12 cellular contexts compared by ENCODE assay signal in the genomic region with DNA sequence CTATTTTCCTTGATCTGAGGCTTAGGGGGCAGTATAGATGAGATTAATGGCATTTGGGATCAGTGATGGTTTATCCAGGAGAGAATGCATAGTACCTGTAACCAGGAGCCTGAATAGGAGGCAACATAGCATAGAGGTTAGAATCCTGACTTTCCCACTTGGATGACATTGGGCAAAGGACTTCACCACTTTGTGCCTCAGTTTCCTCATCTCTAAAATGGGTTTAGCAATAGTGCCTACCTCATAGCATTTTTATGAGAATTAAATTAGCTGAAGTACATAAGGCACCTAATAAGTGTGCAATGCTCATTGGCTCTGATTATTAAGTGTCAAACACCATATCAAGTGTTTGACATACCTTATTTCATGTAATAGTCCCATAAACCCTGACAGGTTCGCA. TPM values are rescaled to one million over a fixed set of nuclear protein-coding genes. Genes with fewer than 3 reads are reported as not detected.
A peak's percentile ranks its signal among the peaks of the same experiment; 100 is the strongest.
DNase-seq lines count a peak whose midpoint lies in the region; ATAC-seq and TF ChIP-seq lines count a peak whose summit lies in the region.
"Had no signal": no experiment of that assay in that cellular context is flagged by ENCODE, and none has a peak within 500 bp of the region (broad histone marks: within the 10 kb centered on the region; RNA-seq: fewer than 3 reads in every experiment).

No MANE protein-coding gene starts in this region.

- POLR2A ChIA-PET in activated CD4-positive, alpha-beta T cell treated with anti-CD3 and anti-CD28 coated beads, Interleukin-2, amount 10 ng/mL, durations not matched to agents 7 days and 5 days (lab: Charles Lee): no interaction called here

- H3K9me3 ChIP-seq in T-helper 17 cell (ENCODE audit: control insufficient read depth, low read length, poor library complexity, severe bottlenecking): no peaks in the 10 kb centered on the region
- no peaks in the 10 kb centered on the region for H3K9me3 ChIP-seq in gastroesophageal sphincter

- no peaks in the 10 kb centered on the region for H3K27me3 ChIP-seq in gastroesophageal sphincter

- no peak overlapping the region for H3K4me3 ChIP-seq in gastroesophageal sphincter

- no peaks in the 10 kb centered on the region for H3K27me3 Mint-ChIP-seq in activated CD4-positive, alpha-beta T cell treated with anti-CD3 and anti-CD28 coated beads, Interleukin-2, amount 10 ng/mL, durations not matched to agents 7 days and 5 days
- no peaks in the 10 kb centered on the region for H3K27me3 Mint-ChIP-seq in T-helper 17 cell
- H3K27me3 Mint-ChIP-seq in stimulated activated naive B cell treated with anti-CD40 and anti-IgM and Interleukin-4, amounts not matched to agents 10 μg/mL and 1 μg/mL and 100 μg/mL, for 72 hours: no peaks in the 10 kb centered on the region

- TF ChIP-seq EP300 in gastroesophageal sphincter (IDR thresholded peaks at IDR 0.05): no peak

- H3K36me3 Mint-ChIP-seq in activated CD4-positive, alpha-beta T cell treated with anti-CD3 and anti-CD28 coated beads, Interleukin-2, amount 10 ng/mL, durations not matched to agents 7 days and 5 days (ENCODE audit: low read depth): peaks cover 77% of the 10 kb centered on the region
- peaks cover 4% of the 10 kb centered on the region for H3K36me3 Mint-ChIP-seq in T-helper 17 cell (ENCODE audit: low read depth)
- H3K36me3 Mint-ChIP-seq in stimulated activated naive B cell treated with anti-CD40 and anti-IgM and Interleukin-4, amounts not matched to agents 10 μg/mL and 1 μg/mL and 100 μg/mL, for 72 hours: peaks cover 13 to 31% of the 10 kb centered on the region in 2 donors

- no peak overlapping the region for H3K4me3 Mint-ChIP-seq in activated CD4-positive, alpha-beta T cell treated with anti-CD3 and anti-CD28 coated beads, Interleukin-2, amount 10 ng/mL, durations not matched to agents 7 days and 5 days
- peak overlapping the region; percentile 79 for H3K4me3 Mint-ChIP-seq in T-helper 17 cell
- H3K4me3 Mint-ChIP-seq in stimulated activated naive B cell treated with anti-CD40 and anti-IgM and Interleukin-4, amounts not matched to agents 10 μg/mL and 1 μg/mL and 100 μg/mL, for 72 hours: no peak overlapping the region

- peaks cover 8% of the 10 kb centered on the region for H3K9me3 Mint-ChIP-seq in activated CD4-positive, alpha-beta T cell treated with anti-CD3 and anti-CD28 coated beads, Interleukin-2, amount 10 ng/mL, durations not matched to agents 7 days and 5 days
- no peaks in the 10 kb centered on the region for H3K9me3 Mint-ChIP-seq in stimulated activated naive B cell treated with anti-CD40 and anti-IgM and Interleukin-4, amounts not matched to agents 10 μg/mL and 1 μg/mL and 100 μg/mL, for 72 hours

- CTCF ChIA-PET in activated CD4-positive, alpha-beta T cell treated with anti-CD3 and anti-CD28 coated beads, Interleukin-2, amount 10 ng/mL, durations not matched to agents 7 days and 5 days (lab: Charles Lee): interaction anchor here (1.8 to 3.0 kb wide), 2 partner anchors 8 to 9 kb away, joined by 4 to 13 read pairs; no protein-coding TSS in a partner anchor

- H3K27ac ChIP-seq in gastroesophageal sphincter: peak overlapping the region; percentile 55 to 79 (median 73)

- TF ChIP-seq POLR2A in gastroesophageal sphincter (IDR thresholded peaks at IDR 0.05): no peak

- H3K36me3 ChIP-seq in gastroesophageal sphincter: no peaks in the 10 kb centered on the region

- no peak for TF ChIP-seq CTCF in gastroesophageal sphincter (IDR thresholded peaks at IDR 0.05)

- peaks cover 100% of the 10 kb centered on the region for H3K4me1 Mint-ChIP-seq in activated CD4-positive, alpha-beta T cell treated with anti-CD3 and anti-CD28 coated beads, Interleukin-2, amount 10 ng/mL, durations not matched to agents 7 days and 5 days
- H3K4me1 Mint-ChIP-seq in T-helper 17 cell: peaks cover 89% of the 10 kb centered on the region
- peaks cover 67 to 100% of the 10 kb centered on the region in 2 donors for H3K4me1 Mint-ChIP-seq in stimulated activated naive B cell treated with anti-CD40 and anti-IgM and Interleukin-4, amounts not matched to agents 10 μg/mL and 1 μg/mL and 100 μg/mL, for 72 hours

- ATAC-seq in T-helper 17 cell (no peak), gastroesophageal sphincter (no peak), HG02798 (IDR thresholded peaks at IDR 0.05; ENCODE audit: poor library complexity, unreplicated experiment) (no peak)
- no peak for ATAC-seq in stimulated activated naive B cell treated with anti-CD40 and anti-IgM and Interleukin-4, amounts not matched to agents 10 μg/mL and 1 μg/mL and 100 μg/mL, for 72 hours (replicated peaks)

- H3K4me1 ChIP-seq in gastroesophageal sphincter: peaks cover 58 to 91% (median 71%) of the 10 kb centered on the region in 3 donors

- no peak for DNase-seq in activated CD4-positive, alpha-beta T cell treated with anti-CD3 and anti-CD28 coated beads, Interleukin-2, amount 10 ng/mL, durations not matched to agents 7 days and 5 days
- no peak for DNase-seq in activated CD4-positive, alpha-beta T cell treated with anti-CD3 and anti-CD28 coated beads for 4 hours
- DNase-seq in T-helper 17 cell (no peak), NCI-H1694 treated with DMSO at 0.1 percent for 48 hours (lab: John Stamatoyannopoulos, UW) (no peak), GM19240 (ENCODE audit: insufficient read length, low spot score) (no peak)
- no peak for DNase-seq in stimulated activated naive B cell treated with anti-CD40 and anti-IgM and Interleukin-4, amounts not matched to agents 10 μg/mL and 1 μg/mL and 100 μg/mL, for 72 hours
- DNase-seq: activated CD4-positive, alpha-beta T cell treated with anti-CD3 and anti-CD28 coated beads, Interleukin-2, amount 50 U/mL, for 4 hours; activated effector memory CD4-positive, alpha-beta T cell treated with anti-CD3 and anti-CD28 coated beads, Interleukin-2, amount 50 U/mL, for 16 hours; glutamatergic neuron; SHP77 had no signal

- peak overlapping the region; percentile 51 for H3K27ac Mint-ChIP-seq in activated CD4-positive, alpha-beta T cell treated with anti-CD3 and anti-CD28 coated beads, Interleukin-2, amount 10 ng/mL, durations not matched to agents 7 days and 5 days
- H3K27ac Mint-ChIP-seq in T-helper 17 cell: peak overlapping the region; percentile 99
- peak overlapping the region; percentile 57 for H3K27ac Mint-ChIP-seq in stimulated activated naive B cell treated with anti-CD40 and anti-IgM and Interleukin-4, amounts not matched to agents 10 μg/mL and 1 μg/mL and 100 μg/mL, for 72 hours

- WGBS in gastroesophageal sphincter (ENCODE audit: low coverage in 1 of 2), 2 donors: 100% methylated on average over 1 of the region's 1 CpG; no CpG with 5 or more reads in 1 of the 2 donors

RNA-seq across cellular contexts. Expression of a gene that starts 30.8 kb away (rescaled TPM):
- 100 to 1,000 TPM; 518 to 534 TPM for total RNA-seq in activated CD4-positive, alpha-beta T cell treated with anti-CD3 and anti-CD28 coated beads, Interleukin-2, amount 10 ng/mL, durations not matched to agents 7 days and 5 days
- total RNA-seq in T-helper 17 cell (1,000 to 10,000 TPM; 1,118 to 1,497 TPM), gastroesophageal sphincter (100 to 1,000 TPM; 211 to 319 (median 266) TPM)
